ENCODE assay signal across 30 cellular contexts in the genomic region with DNA sequence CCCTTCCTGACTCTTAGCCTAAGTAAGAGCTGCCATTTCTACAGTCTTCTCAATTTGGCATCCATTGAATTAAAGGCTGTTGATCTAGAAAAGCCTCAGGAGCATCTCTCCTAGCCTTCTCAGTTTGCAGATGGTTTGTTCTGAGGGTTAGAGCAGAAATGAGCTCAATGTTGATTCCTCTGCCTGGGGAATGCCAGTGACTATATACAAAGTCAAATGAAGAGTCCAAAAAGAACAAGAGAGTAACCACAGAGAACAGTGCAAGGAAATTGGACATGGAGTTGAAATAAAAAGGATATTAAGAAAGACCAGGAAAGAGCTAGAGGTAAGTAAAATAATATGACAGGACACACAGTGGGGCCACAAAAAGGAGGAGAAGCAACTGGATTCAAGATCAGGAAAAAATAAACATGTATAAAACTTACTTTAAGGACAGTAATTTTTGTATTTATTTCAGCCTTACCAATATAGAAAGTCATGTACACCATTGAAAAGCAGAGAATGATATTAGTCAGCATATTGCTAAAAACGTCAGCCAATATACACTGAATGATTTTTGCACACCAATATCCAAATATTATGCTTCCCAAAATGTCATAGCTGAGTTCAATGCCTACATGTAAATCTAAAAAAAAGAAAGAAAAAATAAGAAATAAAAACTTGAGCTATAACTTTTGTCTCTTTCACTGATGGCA. TPM values are rescaled to one million over a fixed set of nuclear protein-coding genes. Genes with fewer than 3 reads are reported as not detected.
"Had no signal": no experiment of that assay in that cellular context is flagged by ENCODE, and none has a peak within 500 bp of the region (broad histone marks: within the 10 kb centered on the region; RNA-seq: fewer than 3 reads in every experiment).

No MANE protein-coding gene starts in this region.

- ATAC-seq: body of pancreas, gastrocnemius medialis, left lung, sciatic nerve, T-cell had no signal

- H3K27ac ChIP-seq: body of pancreas, cardiac muscle cell, esophagus squamous epithelium, gastrocnemius medialis, left lung, upper lobe of left lung had no signal

- H3K4me3 Mint-ChIP-seq: activated naive CD4-positive, alpha-beta T cell treated with anti-CD3 and anti-CD28 coated beads, Interleukin-2, amount 10 ng/mL, durations not matched to agents 7 days and 5 days; endodermal cell; naive B cell; stimulated activated naive B cell treated with anti-CD40 and anti-IgM and Interleukin-4, amounts not matched to agents 10 μg/mL and 1 μg/mL and 100 μg/mL, for 72 hours; T-cell had no signal

- H3K9me3 ChIP-seq: body of pancreas, esophagus squamous epithelium, gastrocnemius medialis, left lung, upper lobe of left lung had no signal

- H3K27ac Mint-ChIP-seq: activated naive CD4-positive, alpha-beta T cell treated with anti-CD3 and anti-CD28 coated beads, Interleukin-2, amount 10 ng/mL, durations not matched to agents 7 days and 5 days; endodermal cell; naive B cell; stimulated activated naive B cell treated with anti-CD40 and anti-IgM and Interleukin-4, amounts not matched to agents 10 μg/mL and 1 μg/mL and 100 μg/mL, for 72 hours; T-cell had no signal

- H3K4me1 ChIP-seq: body of pancreas, esophagus squamous epithelium, gastrocnemius medialis, left lung, upper lobe of left lung had no signal

- H3K4me1 Mint-ChIP-seq: activated naive CD4-positive, alpha-beta T cell treated with anti-CD3 and anti-CD28 coated beads, Interleukin-2, amount 10 ng/mL, durations not matched to agents 7 days and 5 days; naive B cell; T-cell had no signal

- H3K36me3 Mint-ChIP-seq: activated naive CD4-positive, alpha-beta T cell treated with anti-CD3 and anti-CD28 coated beads, Interleukin-2, amount 10 ng/mL, durations not matched to agents 7 days and 5 days; naive B cell; stimulated activated naive B cell treated with anti-CD40 and anti-IgM and Interleukin-4, amounts not matched to agents 10 μg/mL and 1 μg/mL and 100 μg/mL, for 72 hours; T-cell had no signal

- FAIRE-seq: small intestine, TTC549 had no signal

- H3K36me3 ChIP-seq: cardiac muscle cell, esophagus squamous epithelium, gastrocnemius medialis, left lung, upper lobe of left lung had no signal

- H3K27me3 ChIP-seq: body of pancreas, cardiac muscle cell, gastrocnemius medialis, upper lobe of left lung had no signal

- H3K9me3 Mint-ChIP-seq: activated naive CD4-positive, alpha-beta T cell treated with anti-CD3 and anti-CD28 coated beads, Interleukin-2, amount 10 ng/mL, durations not matched to agents 7 days and 5 days; endodermal cell; stimulated activated naive B cell treated with anti-CD40 and anti-IgM and Interleukin-4, amounts not matched to agents 10 μg/mL and 1 μg/mL and 100 μg/mL, for 72 hours; T-cell had no signal

- H3K4me3 ChIP-seq: body of pancreas, cardiac muscle cell, esophagus squamous epithelium, gastrocnemius medialis, left lung, lung, upper lobe of left lung had no signal

- DNase-seq: activated CD4-positive, alpha-beta T cell treated with anti-CD3 and anti-CD28 coated beads for 1 hour; activated CD4-positive, alpha-beta T cell treated with anti-CD3 and anti-CD28 coated beads, Interleukin-2, amount 50 U/mL, for 4 hours; activated effector memory CD4-positive, alpha-beta T cell treated with anti-CD3 and anti-CD28 coated beads, Interleukin-2, amount 50 U/mL, for 16 hours; activated naive CD4-positive, alpha-beta T cell treated with anti-CD3 and anti-CD28 coated beads, Interleukin-2, amount 10 ng/mL, durations not matched to agents 7 days and 5 days; anterior cingulate cortex; body of pancreas; cortex of kidney; endodermal cell; esophagus squamous epithelium; gastrocnemius medialis; kidney glomerular epithelial cell; left lung; naive B cell; small intestine; stimulated activated CD4-positive, alpha-beta T cell treated with anti-CD3 and anti-CD28 coated beads, Interleukin-2, amount 100 ng/mL, for 24 hours; stimulated activated naive B cell treated with anti-CD40 and anti-IgM and Interleukin-4, amounts not matched to agents 10 μg/mL and 1 μg/mL and 100 μg/mL, for 72 hours; T-cell; upper lobe of left lung had no signal

RNA-seq across cellular contexts. Expression of gene SLC9C2, which starts 21.3 kb away (rescaled TPM):
- total RNA-seq: body of pancreas, cardiac muscle cell, endodermal cell, esophagus squamous epithelium, gastrocnemius medialis, mucosa of gallbladder, osteoblast, posterior vena cava, sciatic nerve, T-cell had no signal
- polyA plus RNA-seq: small intestine had no signal

RNA-seq across cellular contexts. Expression of gene TEX50, which starts 53.6 kb away (rescaled TPM):
- total RNA-seq: body of pancreas, cardiac muscle cell, cerebellum, endodermal cell, esophagus squamous epithelium, gastrocnemius medialis, left lung, lung, mesenteric fat pad, mucosa of gallbladder, osteoblast, posterior vena cava, renal cortical epithelial cell, sciatic nerve, subcutaneous adipose tissue, T-cell, upper lobe of left lung had no signal
- polyA plus RNA-seq: cardiac muscle cell, lung, small intestine, thymus had no signal
